ENCODE assay signal across 9 cellular contexts in the genomic region with DNA sequence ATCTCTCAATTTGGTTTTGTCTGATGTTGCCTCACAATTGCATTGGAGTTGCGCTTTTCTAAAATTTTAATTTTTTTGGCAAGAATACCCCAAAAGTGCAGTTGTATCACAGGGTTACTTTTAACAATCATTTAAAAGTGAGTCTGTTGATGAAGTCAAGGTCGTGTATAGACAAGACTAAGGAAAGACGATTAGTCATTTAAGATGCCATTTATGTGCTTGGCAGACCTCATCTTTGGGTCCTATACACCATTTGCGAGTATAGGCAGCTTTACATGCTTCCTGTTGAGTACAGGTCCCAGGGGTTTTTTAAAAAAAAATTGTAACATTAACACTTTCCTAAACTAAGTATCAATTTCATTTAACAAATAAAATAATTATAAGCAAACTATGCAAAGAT. TPM values are rescaled to one million over a fixed set of nuclear protein-coding genes. Genes with fewer than 3 reads are reported as not detected.
"Had no signal": no experiment of that assay in that cellular context is flagged by ENCODE, and none has a peak within 500 bp of the region (broad histone marks: within the 10 kb centered on the region; RNA-seq: fewer than 3 reads in every experiment).

No MANE protein-coding gene starts in this region.

- H3K4me3 Mint-ChIP-seq: HFFc6, IgD-negative memory B cell had no signal

- H3K9me3 Mint-ChIP-seq: HFFc6 had no signal

- ATAC-seq: HCT116, HepG2 had no signal

- H3K4me1 ChIP-seq: HAP-1 had no signal

- DNase-seq: GM23248, GOT3, H7, HFFc6 had no signal

- FAIRE-seq: HepG2 had no signal

- H3K27ac ChIP-seq: GM23248, HL-60 had no signal

- H3K36me3 Mint-ChIP-seq: IgD-negative memory B cell had no signal

- H3K27ac Mint-ChIP-seq: HFFc6, IgD-negative memory B cell had no signal

- H3K4me3 ChIP-seq: GM23248, HAP-1 had no signal

- H3K36me3 ChIP-seq: HAP-1 had no signal

- H3K4me1 Mint-ChIP-seq: IgD-negative memory B cell had no signal

- H3K9me3 ChIP-seq: HAP-1 had no signal

RNA-seq across cellular contexts. Expression of gene ARNT2, which starts 12.5 kb away (rescaled TPM):
- polyA plus RNA-seq: IgD-negative memory B cell had no signal
